22 cellular contexts compared by ENCODE assay signal in genomic region chr2:220510668-220511067, GRCh38.
DNase-seq lines count a peak whose midpoint lies in the region; ATAC-seq and TF ChIP-seq lines count a peak whose summit lies in the region.
"Had no signal": no experiment of that assay in that cellular context is flagged by ENCODE, and none has a peak within 500 bp of the region (broad histone marks: within the 10 kb centered on the region; RNA-seq: fewer than 3 reads in every experiment).

No MANE protein-coding gene starts in this region.

- H3K36me3 ChIP-seq in RWPE2 (ENCODE audit: low read depth), result no peaks in the 10 kb centered on the region
- H3K36me3 ChIP-seq: BLaER1, upper lobe of right lung had no signal

- H3K4me3 ChIP-seq in RWPE2 (ENCODE audit: severe bottlenecking), result no peak overlapping the region
- H3K4me3 ChIP-seq: A549, BLaER1, upper lobe of right lung had no signal

- peaks cover 2% of the 10 kb centered on the region for H3K9me3 ChIP-seq in RWPE2 (ENCODE audit: severe bottlenecking)
- H3K9me3 ChIP-seq: A549, BLaER1, upper lobe of right lung had no signal

- ATAC-seq in RWPE2 (ENCODE audit: low read depth) (no peak), GM21528 (IDR thresholded peaks at IDR 0.05; ENCODE audit: low FRiP score, unreplicated experiment) (no peak)
- ATAC-seq: A549, left lobe of liver, upper lobe of right lung had no signal

- peaks cover 54% of the 10 kb centered on the region for H3K4me1 ChIP-seq in RWPE2 (ENCODE audit: insufficient read depth, poor library complexity, severe bottlenecking)
- H3K4me1 ChIP-seq: BLaER1, upper lobe of right lung had no signal

- no peak for TF ChIP-seq CTCF in RWPE2 (IDR thresholded peaks at IDR 0.05; ENCODE audit: poor library complexity, severe bottlenecking)

- no peaks in the 10 kb centered on the region for H3K27me3 ChIP-seq in RWPE2 (ENCODE audit: insufficient read depth, poor library complexity, severe bottlenecking)
- H3K27me3 ChIP-seq: BLaER1, upper lobe of right lung had no signal

- peak overlapping the region; percentile 71 for H3K27ac ChIP-seq in RWPE2 (ENCODE audit: poor library complexity, severe bottlenecking)
- H3K27ac ChIP-seq: A549, BLaER1, KMS-11, upper lobe of right lung had no signal

- DNase-seq in A172 (ENCODE audit: low spot score) (peak; percentile 40), GM03348 (ENCODE audit: low spot score) (peak; percentile 14), RWPE2 (ENCODE audit: low spot score) (no peak), fibroblast of peridontal ligament (ENCODE audit: extremely low read depth) (peak; percentile 41), T1000 (lab: John Stamatoyannopoulos, UW) (no peak), NCI-H2196 (lab: John Stamatoyannopoulos, UW; ENCODE audit: unreplicated experiment) (no peak), cerebellar nuclear complex (lab: John Stamatoyannopoulos, UW) (no peak)
- DNase-seq: activated CD4-positive, alpha-beta T cell treated with anti-CD3 and anti-CD28 coated beads, Interleukin-2, amount 50 U/mL, for 4 hours; activated CD4-positive, CD25-positive, alpha-beta regulatory T cell; COR-L47; effector CD8-positive, alpha-beta T cell; foreskin melanocyte; naive B cell; NCI-H748 treated with DMSO at 0.1 percent for 48 hours; nucleus accumbens; substantia nigra; upper lobe of right lung had no signal

Comparison
In these comparisons a context has a peak if more than half of its experiments do, and no peak if none do; other contexts are left out.
1. DNase-seq: peak in A172 (single experiment), GM03348 (single experiment) and fibroblast of peridontal ligament (single experiment); none in RWPE2 (single experiment), T1000 (single experiment), NCI-H2196 (single experiment) and cerebellar nuclear complex (0 of 2).